In genomic region chr20:32670773-32671455, GRCh38 we compare ENCODE assay signal across 22 cellular contexts. TPM values are rescaled to one million over a fixed set of nuclear protein-coding genes. Genes with fewer than 3 reads are reported as not detected.
DNase-seq lines count a peak whose midpoint lies in the region; ATAC-seq and TF ChIP-seq lines count a peak whose summit lies in the region.
"Had no signal": no experiment of that assay in that cellular context is flagged by ENCODE, and none has a peak within 500 bp of the region (broad histone marks: within the 10 kb centered on the region; RNA-seq: fewer than 3 reads in every experiment).

No MANE protein-coding gene starts in this region.

- H3K4me1 ChIP-seq in foreskin keratinocyte (no peaks in the 10 kb centered on the region), testis (peaks cover 17% of the 10 kb centered on the region)
- H3K4me1 ChIP-seq: colonic mucosa had no signal

- peaks cover 2% of the 10 kb centered on the region for H3K9me3 Mint-ChIP-seq in memory B cell
- H3K9me3 Mint-ChIP-seq: activated naive CD4-positive, alpha-beta T cell treated with anti-CD3 and anti-CD28 coated beads, Interleukin-2, amount 50 U/mL, for 72 hours; activated T-cell treated with anti-CD3 and anti-CD28 coated beads, Interleukin-2, amount 50 U/mL, for 24 hours had no signal

- no peak for TF ChIP-seq POLR2A in testis (IDR thresholded peaks at IDR 0.05)

- WGBS in testis, 2 donors, result 94 to 97% methylated on average over 2 of the region's 2 CpGs

- peak overlapping the region; percentile 46 for H3K4me3 Mint-ChIP-seq in memory B cell
- H3K4me3 Mint-ChIP-seq: activated T-cell treated with anti-CD3 and anti-CD28 coated beads, Interleukin-2, amount 50 U/mL, for 24 hours had no signal

- peak; percentile 50 for ATAC-seq in GM18520 (IDR thresholded peaks at IDR 0.05; ENCODE audit: unreplicated experiment)
- peak; percentile 47 for ATAC-seq in GM21619 (IDR thresholded peaks at IDR 0.05; ENCODE audit: unreplicated experiment)
- peak; percentile 47 for ATAC-seq in HG03439 (IDR thresholded peaks at IDR 0.05; ENCODE audit: unreplicated experiment)
- ATAC-seq in memory B cell (ENCODE audit: low read depth), result no peak
- no peak for ATAC-seq in foreskin keratinocyte
- no peak for ATAC-seq in HG02884 (IDR thresholded peaks at IDR 0.05; ENCODE audit: unreplicated experiment)
- ATAC-seq: activated naive CD4-positive, alpha-beta T cell treated with anti-CD3 and anti-CD28 coated beads, Interleukin-2, amount 50 U/mL, for 72 hours; left lung had no signal

- no peak overlapping the region for H3K27ac Mint-ChIP-seq in memory B cell
- H3K27ac Mint-ChIP-seq: activated naive CD4-positive, alpha-beta T cell treated with anti-CD3 and anti-CD28 coated beads, Interleukin-2, amount 50 U/mL, for 72 hours; activated T-cell treated with anti-CD3 and anti-CD28 coated beads, Interleukin-2, amount 50 U/mL, for 24 hours had no signal

- intact Hi-C loops in testis (cut with DNase I; ENCODE audit: low total_unique reads), result no loop called here

- no peaks in the 10 kb centered on the region for H3K36me3 ChIP-seq in testis (ENCODE audit: low read depth, missing control alignments)
- H3K36me3 ChIP-seq: colonic mucosa, left lung, Peyer's patch, thoracic aorta had no signal

- no peak overlapping the region for H3K4me3 ChIP-seq in testis
- H3K4me3 ChIP-seq: colonic mucosa, left lung, Peyer's patch, thoracic aorta had no signal

- no peaks in the 10 kb centered on the region for H3K9me3 ChIP-seq in testis
- H3K9me3 ChIP-seq: colonic mucosa, left lung, Peyer's patch, thoracic aorta had no signal

- H3K27ac ChIP-seq in foreskin keratinocyte, result no peak overlapping the region
- no peak overlapping the region for H3K27ac ChIP-seq in testis
- H3K27ac ChIP-seq: colonic mucosa, left lung, Peyer's patch, thoracic aorta had no signal

- H3K27me3 ChIP-seq in foreskin keratinocyte (no peaks in the 10 kb centered on the region), testis (no peaks in the 10 kb centered on the region)
- H3K27me3 ChIP-seq: colonic mucosa, left lung, Peyer's patch had no signal

- TF ChIP-seq CTCF in foreskin keratinocyte (conservative IDR thresholded peaks at IDR 0.05) (no peak), testis (IDR thresholded peaks at IDR 0.05) (no peak)

- H3K4me1 Mint-ChIP-seq in memory B cell, result peaks cover 18% of the 10 kb centered on the region

- DNase-seq in memory B cell (ENCODE audit: low spot score in 2 of 2) (no peak), foreskin keratinocyte (no peak), NCI-H2107 (lab: John Stamatoyannopoulos, UW) (no peak), testis (no peak)
- DNase-seq: activated CD4-positive, alpha-beta T cell treated with anti-CD3 and anti-CD28 coated beads, Interleukin-2, amount 50 U/mL, for 4 hours; activated T-cell treated with anti-CD3 and anti-CD28 coated beads, Interleukin-2, amount 50 U/mL, for 24 hours; colonic mucosa; foreskin fibroblast; left lung; NCI-H774; occipital lobe; Peyer's patch; stimulated activated CD4-positive, alpha-beta T cell treated with anti-CD3 and anti-CD28 coated beads, Interleukin-4, amount 100 ng/mL, for 1 hour had no signal

- H3K27me3 Mint-ChIP-seq in memory B cell, result no peaks in the 10 kb centered on the region
- H3K27me3 Mint-ChIP-seq: activated T-cell treated with anti-CD3 and anti-CD28 coated beads, Interleukin-2, amount 50 U/mL, for 24 hours had no signal

- no peaks in the 10 kb centered on the region for H3K36me3 Mint-ChIP-seq in memory B cell
- H3K36me3 Mint-ChIP-seq: activated naive CD4-positive, alpha-beta T cell treated with anti-CD3 and anti-CD28 coated beads, Interleukin-2, amount 50 U/mL, for 72 hours had no signal

RNA-seq across cellular contexts. Expression of gene C20orf203, which starts 2.8 kb away (rescaled TPM):
- not detected in 2 replicates for total RNA-seq in foreskin keratinocyte
- not detected in 2 replicates for polyA plus RNA-seq in foreskin keratinocyte
- under 1 TPM; 0.47 to 0.74 TPM for total RNA-seq in testis
- 0.16 TPM for polyA plus RNA-seq in testis (ENCODE audit: insufficient read depth, low read depth, low replicate concordance)
- total RNA-seq: colonic mucosa, endothelial cell of umbilical vein, HT1080, left lung, mucosa of gallbladder, Peyer's patch had no signal
- polyA plus RNA-seq: endothelial cell of umbilical vein had no signal

Comparison
In these comparisons a context has a peak if more than half of its experiments do, and no peak if none do; other contexts are left out.
1. ATAC-seq: peak in GM18520 (single experiment), GM21619 (single experiment) and HG03439 (single experiment); none in memory B cell (single experiment), foreskin keratinocyte (single experiment) and HG02884 (single experiment).